1 cellular context compared by ENCODE assay signal in genomic region chr1:44609768-44610526, GRCh38.
TF ChIP-seq lines count a peak whose summit lies in the region.

No MANE protein-coding gene starts in this region.

TF ChIP-seq in K562, 482 proteins besides CTCF, POLR2A, EP300 and RAD21 (continued from another document and continues in another):
- TF ChIP-seq CHD7 (IDR thresholded peaks at IDR 0.05; ENCODE audit: low read depth, low read length) (no peak), ADNP (tag; IDR thresholded peaks at IDR 0.05) (no peak), ZNF384 (IDR thresholded peaks at IDR 0.05; ENCODE audit: low read depth, low read length) (no peak), ETV6 (IDR thresholded peaks at IDR 0.05; ENCODE audit: borderline replicate concordance in 1 of 2, low read depth in 2 of 2, low read length in 1 of 2) (no peak), ETV6 (CRISPR knock-in tag; IDR thresholded peaks at IDR 0.05; ENCODE audit: borderline replicate concordance) (no peak), TCF15 (CRISPR knock-in tag; IDR thresholded peaks at IDR 0.05) (no peak), ZNF444 (CRISPR knock-in tag; IDR thresholded peaks at IDR 0.05) (no peak), NFXL1 (CRISPR knock-in tag; IDR thresholded peaks at IDR 0.05) (no peak), RBM34 (IDR thresholded peaks at IDR 0.05; ENCODE audit: borderline replicate concordance, insufficient read depth, low read length) (no peak), ZFP1 (CRISPR knock-in tag; IDR thresholded peaks at IDR 0.05) (no peak), ZBTB1 (CRISPR knock-in tag; IDR thresholded peaks at IDR 0.05; ENCODE audit: borderline replicate concordance, low read depth) (no peak), NONO (IDR thresholded peaks at IDR 0.05; ENCODE audit: low read depth in 2 of 2, low read length in 1 of 2) (no peak), L3MBTL2 (IDR thresholded peaks at IDR 0.05) (no peak), HMG20B (CRISPR knock-in tag; IDR thresholded peaks at IDR 0.05) (no peak), NR3C1 (CRISPR knock-in tag; IDR thresholded peaks at IDR 0.05) (no peak), PATZ1 (CRISPR knock-in tag; IDR thresholded peaks at IDR 0.05; ENCODE audit: borderline replicate concordance) (no peak), CHAMP1 (IDR thresholded peaks at IDR 0.05) (no peak), GABPB1 (CRISPR knock-in tag; IDR thresholded peaks at IDR 0.05) (no peak), MCM3 (IDR thresholded peaks at IDR 0.05) (no peak), MAFG (tag; conservative IDR thresholded peaks at IDR 0.05) (no peak), ILK (tag; IDR thresholded peaks at IDR 0.05; ENCODE audit: borderline replicate concordance, low read depth) (no peak), ZNF263 (CRISPR knock-in tag; IDR thresholded peaks at IDR 0.05; ENCODE audit: borderline replicate concordance) (no peak), NR1H2 (CRISPR knock-in tag; IDR thresholded peaks at IDR 0.05) (no peak), KDM2B (CRISPR knock-in tag; IDR thresholded peaks at IDR 0.05) (no peak), KLF6 (CRISPR knock-in tag; IDR thresholded peaks at IDR 0.05; ENCODE audit: borderline replicate concordance) (no peak), ZNF253 (CRISPR knock-in tag; conservative IDR thresholded peaks at IDR 0.05) (no peak), ZNF232 (CRISPR knock-in tag; IDR thresholded peaks at IDR 0.05) (no peak), RBBP5 (IDR thresholded peaks at IDR 0.05; ENCODE audit: borderline replicate concordance, insufficient read depth, low read length, poor library complexity, severe bottlenecking) (no peak)
- TF ChIP-seq, protein P1, sequence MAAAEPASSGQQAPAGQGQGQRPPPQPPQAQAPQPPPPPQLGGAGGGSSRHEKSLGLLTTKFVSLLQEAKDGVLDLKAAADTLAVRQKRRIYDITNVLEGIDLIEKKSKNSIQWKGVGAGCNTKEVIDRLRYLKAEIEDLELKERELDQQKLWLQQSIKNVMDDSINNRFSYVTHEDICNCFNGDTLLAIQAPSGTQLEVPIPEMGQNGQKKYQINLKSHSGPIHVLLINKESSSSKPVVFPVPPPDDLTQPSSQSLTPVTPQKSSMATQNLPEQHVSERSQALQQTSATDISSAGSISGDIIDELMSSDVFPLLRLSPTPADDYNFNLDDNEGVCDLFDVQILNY (CRISPR knock-in tag; IDR thresholded peaks at IDR 0.05): no peak
- TF ChIP-seq, protein P2, sequence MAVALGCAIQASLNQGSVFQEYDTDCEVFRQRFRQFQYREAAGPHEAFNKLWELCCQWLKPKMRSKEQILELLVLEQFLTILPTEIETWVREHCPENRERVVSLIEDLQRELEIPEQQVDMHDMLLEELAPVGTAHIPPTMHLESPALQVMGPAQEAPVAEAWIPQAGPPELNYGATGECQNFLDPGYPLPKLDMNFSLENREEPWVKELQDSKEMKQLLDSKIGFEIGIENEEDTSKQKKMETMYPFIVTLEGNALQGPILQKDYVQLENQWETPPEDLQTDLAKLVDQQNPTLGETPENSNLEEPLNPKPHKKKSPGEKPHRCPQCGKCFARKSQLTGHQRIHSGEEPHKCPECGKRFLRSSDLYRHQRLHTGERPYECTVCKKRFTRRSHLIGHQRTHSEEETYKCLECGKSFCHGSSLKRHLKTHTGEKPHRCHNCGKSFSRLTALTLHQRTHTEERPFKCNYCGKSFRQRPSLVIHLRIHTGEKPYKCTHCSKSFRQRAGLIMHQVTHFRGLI (CRISPR knock-in tag; IDR thresholded peaks at IDR 0.05): no peak
- TF ChIP-seq, protein P3, sequence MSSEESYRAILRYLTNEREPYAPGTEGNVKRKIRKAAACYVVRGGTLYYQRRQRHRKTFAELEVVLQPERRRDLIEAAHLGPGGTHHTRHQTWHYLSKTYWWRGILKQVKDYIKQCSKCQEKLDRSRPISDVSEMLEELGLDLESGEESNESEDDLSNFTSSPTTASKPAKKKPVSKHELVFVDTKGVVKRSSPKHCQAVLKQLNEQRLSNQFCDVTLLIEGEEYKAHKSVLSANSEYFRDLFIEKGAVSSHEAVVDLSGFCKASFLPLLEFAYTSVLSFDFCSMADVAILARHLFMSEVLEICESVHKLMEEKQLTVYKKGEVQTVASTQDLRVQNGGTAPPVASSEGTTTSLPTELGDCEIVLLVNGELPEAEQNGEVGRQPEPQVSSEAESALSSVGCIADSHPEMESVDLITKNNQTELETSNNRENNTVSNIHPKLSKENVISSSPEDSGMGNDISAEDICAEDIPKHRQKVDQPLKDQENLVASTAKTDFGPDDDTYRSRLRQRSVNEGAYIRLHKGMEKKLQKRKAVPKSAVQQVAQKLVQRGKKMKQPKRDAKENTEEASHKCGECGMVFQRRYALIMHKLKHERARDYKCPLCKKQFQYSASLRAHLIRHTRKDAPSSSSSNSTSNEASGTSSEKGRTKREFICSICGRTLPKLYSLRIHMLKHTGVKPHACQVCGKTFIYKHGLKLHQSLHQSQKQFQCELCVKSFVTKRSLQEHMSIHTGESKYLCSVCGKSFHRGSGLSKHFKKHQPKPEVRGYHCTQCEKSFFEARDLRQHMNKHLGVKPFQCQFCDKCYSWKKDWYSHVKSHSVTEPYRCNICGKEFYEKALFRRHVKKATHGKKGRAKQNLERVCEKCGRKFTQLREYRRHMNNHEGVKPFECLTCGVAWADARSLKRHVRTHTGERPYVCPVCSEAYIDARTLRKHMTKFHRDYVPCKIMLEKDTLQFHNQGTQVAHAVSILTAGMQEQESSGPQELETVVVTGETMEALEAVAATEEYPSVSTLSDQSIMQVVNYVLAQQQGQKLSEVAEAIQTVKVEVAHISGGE (CRISPR knock-in tag; IDR thresholded peaks at IDR 0.05): no peak
- TF ChIP-seq, protein P4, sequence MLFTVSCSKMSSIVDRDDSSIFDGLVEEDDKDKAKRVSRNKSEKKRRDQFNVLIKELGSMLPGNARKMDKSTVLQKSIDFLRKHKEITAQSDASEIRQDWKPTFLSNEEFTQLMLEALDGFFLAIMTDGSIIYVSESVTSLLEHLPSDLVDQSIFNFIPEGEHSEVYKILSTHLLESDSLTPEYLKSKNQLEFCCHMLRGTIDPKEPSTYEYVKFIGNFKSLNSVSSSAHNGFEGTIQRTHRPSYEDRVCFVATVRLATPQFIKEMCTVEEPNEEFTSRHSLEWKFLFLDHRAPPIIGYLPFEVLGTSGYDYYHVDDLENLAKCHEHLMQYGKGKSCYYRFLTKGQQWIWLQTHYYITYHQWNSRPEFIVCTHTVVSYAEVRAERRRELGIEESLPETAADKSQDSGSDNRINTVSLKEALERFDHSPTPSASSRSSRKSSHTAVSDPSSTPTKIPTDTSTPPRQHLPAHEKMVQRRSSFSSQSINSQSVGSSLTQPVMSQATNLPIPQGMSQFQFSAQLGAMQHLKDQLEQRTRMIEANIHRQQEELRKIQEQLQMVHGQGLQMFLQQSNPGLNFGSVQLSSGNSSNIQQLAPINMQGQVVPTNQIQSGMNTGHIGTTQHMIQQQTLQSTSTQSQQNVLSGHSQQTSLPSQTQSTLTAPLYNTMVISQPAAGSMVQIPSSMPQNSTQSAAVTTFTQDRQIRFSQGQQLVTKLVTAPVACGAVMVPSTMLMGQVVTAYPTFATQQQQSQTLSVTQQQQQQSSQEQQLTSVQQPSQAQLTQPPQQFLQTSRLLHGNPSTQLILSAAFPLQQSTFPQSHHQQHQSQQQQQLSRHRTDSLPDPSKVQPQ (CRISPR knock-in tag; IDR thresholded peaks at IDR 0.05; ENCODE audit: borderline replicate concordance): no peak
